Comparison of ENCODE assay signal across 1 cellular context in the genomic region with DNA sequence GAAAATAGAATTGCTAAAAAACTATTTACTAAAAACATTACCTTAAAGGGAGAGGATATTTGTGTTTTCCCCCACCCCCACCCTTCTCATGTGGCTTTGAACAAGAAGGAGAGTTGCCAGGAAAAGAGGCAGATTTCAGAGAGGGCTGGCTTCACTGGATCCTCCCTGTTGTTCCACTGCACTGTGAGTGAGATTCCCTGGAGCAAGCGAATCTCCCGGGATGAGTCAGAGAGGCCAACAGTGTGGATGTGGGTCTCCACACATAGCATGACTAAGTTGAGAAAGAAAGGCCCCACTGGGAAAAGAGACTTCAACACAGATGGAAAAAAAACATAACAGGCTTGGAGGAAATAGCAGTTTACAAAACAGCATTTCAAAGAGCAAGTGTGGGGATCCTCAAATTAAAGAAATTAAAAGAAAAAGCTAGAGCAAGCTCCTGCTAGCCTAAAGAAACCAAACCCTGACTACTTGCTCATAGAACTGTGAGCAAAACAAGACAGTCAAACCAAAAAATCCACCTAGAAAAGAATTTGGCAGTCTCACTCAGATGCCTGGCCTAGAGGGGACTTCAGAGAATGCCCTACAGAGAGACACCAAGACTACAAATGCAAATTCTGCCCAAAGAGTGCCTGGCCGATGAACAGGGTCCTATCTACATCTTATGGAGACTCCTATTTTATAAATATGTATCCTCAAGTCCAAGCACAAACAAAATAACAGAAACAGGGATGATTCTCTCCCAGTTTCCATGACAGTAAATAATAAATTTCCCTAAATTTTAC.
TF ChIP-seq lines count a peak whose summit lies in the region.

No MANE protein-coding gene starts in this region.

TF ChIP-seq in endothelial cell of umbilical vein, 7 proteins besides CTCF, POLR2A, EP300 and RAD21 (continued from another document):
- TF ChIP-seq MYC (IDR thresholded peaks at IDR 0.05; ENCODE audit: low read depth, low read length): no peak
- TF ChIP-seq JUN (IDR thresholded peaks at IDR 0.05; ENCODE audit: borderline replicate concordance, insufficient read depth, insufficient read length, low read depth): peak; percentile 66
- no peak for TF ChIP-seq EZH2 (IDR thresholded peaks at IDR 0.05; ENCODE audit: borderline replicate concordance, low read depth, low read length, severe bottlenecking)
- peak; percentile 97 for TF ChIP-seq FOS (IDR thresholded peaks at IDR 0.05; ENCODE audit: borderline replicate concordance, insufficient read depth, low read length)
- TF ChIP-seq POLR2AphosphoS5 (IDR thresholded peaks at IDR 0.05; ENCODE audit: insufficient read depth, low read depth, low read length): peak; percentile 41
